18 cellular contexts compared by ENCODE assay signal in the genomic region with DNA sequence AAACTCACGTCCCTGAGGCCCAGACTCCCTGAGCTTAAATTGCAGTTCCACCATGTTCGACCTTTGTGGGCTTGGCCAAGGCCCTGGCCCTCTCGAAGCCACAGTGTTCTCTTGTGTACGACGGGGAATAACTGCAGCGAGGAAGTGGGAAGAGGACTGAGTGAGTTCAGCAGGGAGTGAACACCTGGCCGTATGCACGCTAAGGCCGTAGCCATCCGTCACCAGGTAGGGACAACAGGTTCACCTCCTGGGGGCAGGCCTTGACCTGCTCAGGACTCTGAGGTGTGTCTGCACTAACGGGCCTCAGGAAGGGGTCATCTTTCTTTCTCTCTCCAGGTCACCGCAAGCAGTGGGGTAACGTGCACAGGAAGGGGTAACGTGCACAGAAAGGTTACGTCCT.
DNase-seq lines count a peak whose midpoint lies in the region; ATAC-seq and TF ChIP-seq lines count a peak whose summit lies in the region.
"Had no signal": no experiment of that assay in that cellular context is flagged by ENCODE, and none has a peak within 500 bp of the region (broad histone marks: within the 10 kb centered on the region; RNA-seq: fewer than 3 reads in every experiment).

No MANE protein-coding gene starts in this region.

- no peak overlapping the region for H4K8ac ChIP-seq in H9 (replicated peaks; ENCODE audit: insufficient read length, low read depth, low read length)

- no peaks in the 10 kb centered on the region for H3K9me3 Mint-ChIP-seq in H9
- H3K9me3 Mint-ChIP-seq in endodermal cell = no peaks in the 10 kb centered on the region
- no peaks in the 10 kb centered on the region for H3K9me3 Mint-ChIP-seq in neural progenitor cell
- H3K9me3 Mint-ChIP-seq in mesothelial cell of epicardium = no peaks in the 10 kb centered on the region

- no peak overlapping the region for H2BK12ac ChIP-seq in H9 (ENCODE audit: insufficient read length, low read depth, low read length)

- peak overlapping the region; percentile 1 for H3K18ac ChIP-seq in H9 (ENCODE audit: insufficient read length, low read depth, low read length)

- TF ChIP-seq EP300 in upper lobe of left lung (IDR thresholded peaks at IDR 0.05) = no peak

- H3K4me2 ChIP-seq in H9 (ENCODE audit: insufficient read depth, insufficient read length, low read length) = no peak overlapping the region
- no peak overlapping the region for H3K4me2 ChIP-seq in neural progenitor cell

- no peak overlapping the region for H2BK5ac ChIP-seq in H9 (ENCODE audit: insufficient read length, low read length)

- no peak overlapping the region for H3K4me3 Mint-ChIP-seq in H9
- no peak overlapping the region for H3K4me3 Mint-ChIP-seq in endodermal cell
- H3K4me3 Mint-ChIP-seq in neural progenitor cell = peak overlapping the region; percentile 31
- no peak overlapping the region for H3K4me3 Mint-ChIP-seq in mesothelial cell of epicardium

- H3K27ac ChIP-seq in H9 (ENCODE audit: insufficient read length, low read depth, low read length) = no peak overlapping the region
- no peak overlapping the region for H3K27ac ChIP-seq in endodermal cell (ENCODE audit: low read depth, low read length)
- no peak overlapping the region for H3K27ac ChIP-seq in neural progenitor cell
- no peak overlapping the region for H3K27ac ChIP-seq in upper lobe of left lung
- H3K27ac ChIP-seq: GM23248 had no signal

- H2BK20ac ChIP-seq in H9 (ENCODE audit: low read depth, low read length, poor library complexity, severe bottlenecking) = no peak overlapping the region

- H3K9me3 ChIP-seq in H9 (ENCODE audit: control insufficient read depth, low read depth, low read length) (no peaks in the 10 kb centered on the region), endodermal cell (ENCODE audit: control insufficient read depth, low read length) (no peaks in the 10 kb centered on the region), neural progenitor cell (ENCODE audit: low read depth) (no peaks in the 10 kb centered on the region), upper lobe of left lung (no peaks in the 10 kb centered on the region)
- H3K9me3 ChIP-seq: BE2C had no signal

- peaks cover 3% of the 10 kb centered on the region; the same call in 1 of the 2 replicates for H3K27me3 Mint-ChIP-seq in H9 (ENCODE audit: low read depth)
- peaks cover 16% of the 10 kb centered on the region for H3K27me3 Mint-ChIP-seq in endodermal cell (ENCODE audit: insufficient read depth)
- peaks cover 6% of the 10 kb centered on the region for H3K27me3 Mint-ChIP-seq in neural progenitor cell (ENCODE audit: insufficient read depth, low read depth)
- H3K27me3 Mint-ChIP-seq in mesothelial cell of epicardium (ENCODE audit: low read depth) = no peaks in the 10 kb centered on the region

- no peaks in the 10 kb centered on the region for H3K36me3 ChIP-seq in endodermal cell (ENCODE audit: control insufficient read depth, insufficient read depth, low read length)
- H3K36me3 ChIP-seq in neural progenitor cell = no peaks in the 10 kb centered on the region
- no peaks in the 10 kb centered on the region for H3K36me3 ChIP-seq in upper lobe of left lung
- H3K36me3 ChIP-seq: BE2C had no signal

- H2BK15ac ChIP-seq in H9 (ENCODE audit: low read depth, low read length) = no peak overlapping the region

- no peak overlapping the region for H4K5ac ChIP-seq in H9 (ENCODE audit: insufficient read length, low read depth, low read length)

- no peak overlapping the region for H3K14ac ChIP-seq in H9 (ENCODE audit: insufficient read depth, low read length)

- no peak overlapping the region for H2AK5ac ChIP-seq in H9 (ENCODE audit: insufficient read length, low read length)

- H3K4ac ChIP-seq in H9 (ENCODE audit: low read depth, low read length) = no peak overlapping the region; the same call in 1 of the 2 replicates

- H3K27ac Mint-ChIP-seq in H9 (no peak overlapping the region; a peak in 1 of 7 replicates), endodermal cell (no peak overlapping the region), neural progenitor cell (no peak overlapping the region), mesothelial cell of epicardium (no peak overlapping the region)
- H3K27ac Mint-ChIP-seq: CD14-positive monocyte had no signal

- H3K79me1 ChIP-seq in H9 (ENCODE audit: insufficient read depth, low read depth, low read length, poor library complexity, severe bottlenecking) = no peaks in the 10 kb centered on the region

- WGBS in H9 (ENCODE audit: extremely low coverage, insufficient read length, low lambda C conversion rate) = no CpG with 5 or more reads among the region's 15 CpGs
- WGBS in endodermal cell (ENCODE audit: insufficient coverage in 1 of 2, insufficient read length in 1 of 2), 2 experiments = 91 to 99% methylated on average over 9 to 15 of the region's 15 CpGs
- WGBS in upper lobe of left lung, 2 donors = 88 to 91% methylated on average over 15 of the region's 15 CpGs

- H3K4me3 ChIP-seq in endodermal cell (ENCODE audit: low read length) (no peak overlapping the region), neural progenitor cell (no peak overlapping the region), upper lobe of left lung (no peak overlapping the region)
- H3K4me3 ChIP-seq: GM12878, GM23248, K562 had no signal

- no peak overlapping the region for H3K23ac ChIP-seq in H9 (ENCODE audit: insufficient read length, low read depth, low read length)

- no peak overlapping the region for H3T11ph ChIP-seq in H9 (ENCODE audit: low read length)

- no peaks in the 10 kb centered on the region for H3K23me2 ChIP-seq in H9 (ENCODE audit: insufficient read length, low read depth, low read length, poor library complexity, severe bottlenecking)

- H3K56ac ChIP-seq in H9 (ENCODE audit: insufficient read length, low read depth, low read length) = no peak overlapping the region

- no peak for TF ChIP-seq POLR2A in upper lobe of left lung (IDR thresholded peaks at IDR 0.05)

- H3K27me3 ChIP-seq in H9 (ENCODE audit: insufficient read depth, low read length) = no peaks in the 10 kb centered on the region
- peaks cover 7% of the 10 kb centered on the region for H3K27me3 ChIP-seq in endodermal cell (ENCODE audit: control insufficient read depth, insufficient read depth, low read length, poor library complexity, severe bottlenecking)
- H3K27me3 ChIP-seq in neural progenitor cell = no peaks in the 10 kb centered on the region
- no peaks in the 10 kb centered on the region for H3K27me3 ChIP-seq in upper lobe of left lung
- H3K27me3 ChIP-seq: BE2C had no signal

- no peaks in the 10 kb centered on the region for H3F3A ChIP-seq in neural progenitor cell (ENCODE audit: low read depth)

- H2AFZ ChIP-seq in H9 (ENCODE audit: low read length) (no peak overlapping the region), neural progenitor cell (replicated peaks) (no peak overlapping the region)
- H2AFZ ChIP-seq: GM23248 had no signal

- peaks cover 24 to 27% of the 10 kb centered on the region in 2 experiments for H3K4me1 Mint-ChIP-seq in H9
- H3K4me1 Mint-ChIP-seq in endodermal cell = peaks cover under 1% of the 10 kb centered on the region
- peaks cover 32% of the 10 kb centered on the region for H3K4me1 Mint-ChIP-seq in neural progenitor cell
- peaks cover 13% of the 10 kb centered on the region for H3K4me1 Mint-ChIP-seq in mesothelial cell of epicardium
- H3K4me1 Mint-ChIP-seq: CD14-positive monocyte; CD4-positive, alpha-beta memory T cell had no signal

- H3K9ac ChIP-seq in H9 (ENCODE audit: extremely low read depth, insufficient read length, low read length) (no peak overlapping the region), endodermal cell (ENCODE audit: extremely low read depth, low read length, poor library complexity, severe bottlenecking) (no peak overlapping the region), neural progenitor cell (no peak overlapping the region)
- H3K9ac ChIP-seq: GM23248 had no signal

- no peaks in the 10 kb centered on the region for H3K79me2 ChIP-seq in H9 (ENCODE audit: insufficient read depth, low read length)
- H3K79me2 ChIP-seq in neural progenitor cell (ENCODE audit: low read depth) = no peaks in the 10 kb centered on the region

- no peak overlapping the region for H4K91ac ChIP-seq in H9 (ENCODE audit: insufficient read length, low read depth, low read length)

- H2BK120ac ChIP-seq in H9 (ENCODE audit: low read depth, low read length, poor library complexity, severe bottlenecking) = no peak overlapping the region

- H3K4me1 ChIP-seq in H9 (ENCODE audit: insufficient read depth, low read length) = no peaks in the 10 kb centered on the region
- no peaks in the 10 kb centered on the region for H3K4me1 ChIP-seq in endodermal cell (ENCODE audit: control insufficient read depth, insufficient read depth, low read length)
- no peaks in the 10 kb centered on the region for H3K4me1 ChIP-seq in neural progenitor cell
- no peaks in the 10 kb centered on the region for H3K4me1 ChIP-seq in upper lobe of left lung
- H3K4me1 ChIP-seq: BE2C had no signal

- H3K36me3 Mint-ChIP-seq in H9 (ENCODE audit: insufficient read depth in 1 of 3, low read depth in 3 of 3) (no peaks in the 10 kb centered on the region; a peak in 1 of 7 replicates), endodermal cell (ENCODE audit: low read depth) (no peaks in the 10 kb centered on the region), neural progenitor cell (no peaks in the 10 kb centered on the region), mesothelial cell of epicardium (no peaks in the 10 kb centered on the region)
- H3K36me3 Mint-ChIP-seq: CD14-positive monocyte; CD4-positive, alpha-beta memory T cell had no signal

- ATAC-seq in upper lobe of left lung (ENCODE audit: low FRiP score in 2 of 2) = no peak
- ATAC-seq: GM12878, K562 had no signal

- H4K20me1 ChIP-seq in H9 (ENCODE audit: control insufficient read depth, insufficient read depth, insufficient read length) = no peaks in the 10 kb centered on the region
- H4K20me1 ChIP-seq in neural progenitor cell (ENCODE audit: low read depth) = no peaks in the 10 kb centered on the region

- no peak for TF ChIP-seq CTCF in H9 (conservative IDR thresholded peaks at IDR 0.05)
- TF ChIP-seq CTCF in endodermal cell (conservative IDR thresholded peaks at IDR 0.05) = no peak
- no peak for TF ChIP-seq CTCF in neural progenitor cell (IDR thresholded peaks at IDR 0.05)
- no peak for TF ChIP-seq CTCF in mesothelial cell of epicardium (IDR thresholded peaks at IDR 0.05; ENCODE audit: unreplicated experiment)
- TF ChIP-seq CTCF in upper lobe of left lung (IDR thresholded peaks at IDR 0.05) = no peak

- no peak for DNase-seq in H9
- DNase-seq in endodermal cell = peak; percentile 35
- DNase-seq in neural progenitor cell (ENCODE audit: low spot score) = no peak
- no peak for DNase-seq in NCI-H2081 (lab: John Stamatoyannopoulos, UW)
- DNase-seq in mesothelial cell of epicardium (ENCODE audit: low spot score in 2 of 2, unreplicated experiment in 2 of 2) = no peak
- no peak for DNase-seq in upper lobe of left lung
- DNase-seq in DMS53 treated with DMSO at 0.1 percent for 48 hours (lab: John Stamatoyannopoulos, UW; ENCODE audit: unreplicated experiment) = no peak
- DNase-seq: ACHN; BE2C; CD4-positive, alpha-beta memory T cell; DMS153; DND-41; EL; GM23248; HCEC 1CT had no signal
